8 cellular contexts compared by ENCODE assay signal in genomic region chr4:108166441-108167315, GRCh38. TPM values are rescaled to one million over a fixed set of nuclear protein-coding genes. Genes with fewer than 3 reads are reported as not detected.
DNase-seq lines count a peak whose midpoint lies in the region; ATAC-seq and TF ChIP-seq lines count a peak whose summit lies in the region.

No MANE protein-coding gene starts in this region.

- peaks cover 25 to 26% of the 10 kb centered on the region in 2 donors for H3K4me1 Mint-ChIP-seq in effector memory CD8-positive, alpha-beta T cell (ENCODE audit: low read depth in 2 of 2)
- H3K4me1 Mint-ChIP-seq in nephron progenitor cell = peaks cover 73% of the 10 kb centered on the region

- 0 out of 2 replicates have a peak, but pooled peaks cover 2% of the 10 kb centered on the region for H3F3A ChIP-seq in Loucy (ENCODE audit: low read depth)

- H3K4me3 ChIP-seq in Loucy (ENCODE audit: low read length, poor library complexity, severe bottlenecking) (peak overlapping the region; percentile 96), upper lobe of left lung (peak overlapping the region; percentile 4 to 70 (median 61))

- peak overlapping the region in 2 of 4 donors; percentile 67 to 68 for H3K27ac ChIP-seq in upper lobe of left lung

- TF ChIP-seq POLR2A in upper lobe of left lung (IDR thresholded peaks at IDR 0.05) = no peak

- H3K36me3 ChIP-seq in Loucy (ENCODE audit: insufficient read depth, low read length) = peaks cover 19% of the 10 kb centered on the region
- no peaks in the 10 kb centered on the region for H3K36me3 ChIP-seq in upper lobe of left lung

- WGBS in upper lobe of left lung, 2 donors = 7% methylated on average over 44 to 48 of the region's 58 CpGs

- H3K27me3 ChIP-seq in Loucy (ENCODE audit: insufficient read depth, low read length, poor library complexity, severe bottlenecking) (no peaks in the 10 kb centered on the region), upper lobe of left lung (peaks cover 0 to 46% (median 18%) of the 10 kb centered on the region in 4 donors)

- peaks cover 7% of the 10 kb centered on the region for H3K36me3 Mint-ChIP-seq in effector memory CD8-positive, alpha-beta T cell (ENCODE audit: insufficient read depth)
- peaks cover 10% of the 10 kb centered on the region for H3K36me3 Mint-ChIP-seq in nephron progenitor cell (ENCODE audit: low read depth)

- H2AFZ ChIP-seq in Loucy (ENCODE audit: low read length) = no peak overlapping the region

- H3K4me2 ChIP-seq in Loucy (ENCODE audit: low read depth, low read length, poor library complexity, severe bottlenecking) = peak overlapping the region; percentile 93

- peaks cover 72 to 84% of the 10 kb centered on the region in 2 donors for H3K27me3 Mint-ChIP-seq in effector memory CD8-positive, alpha-beta T cell
- H3K27me3 Mint-ChIP-seq in nephron progenitor cell (ENCODE audit: low read depth, poor library complexity) = no peaks in the 10 kb centered on the region

- peak overlapping the region; percentile 41 to 72 for H3K27ac Mint-ChIP-seq in effector memory CD8-positive, alpha-beta T cell
- peak overlapping the region; percentile 99 for H3K27ac Mint-ChIP-seq in nephron progenitor cell

- H3K4me1 ChIP-seq in Loucy (ENCODE audit: insufficient read depth, low read length, poor library complexity, severe bottlenecking) (peaks cover 60% of the 10 kb centered on the region), upper lobe of left lung (peaks cover 15 to 40% (median 29%) of the 10 kb centered on the region in 4 donors)

- no peaks in the 10 kb centered on the region for H3K9me2 ChIP-seq in Loucy (replicated peaks; ENCODE audit: low read depth, low read length)

- H3K9me3 Mint-ChIP-seq in effector memory CD8-positive, alpha-beta T cell = no peaks in the 10 kb centered on the region
- H3K9me3 Mint-ChIP-seq in nephron progenitor cell = no peaks in the 10 kb centered on the region

- H4K20me1 ChIP-seq in Loucy (ENCODE audit: insufficient read depth, low read length, poor library complexity, severe bottlenecking) = peaks cover 49% of the 10 kb centered on the region

- DNase-seq in activated CD4-positive, alpha-beta T cell treated with anti-CD3 and anti-CD28 coated beads for 1 hour = peak; percentile 44
- DNase-seq in effector memory CD8-positive, alpha-beta T cell = peak in 1 of 3 experiments; percentile 4
- DNase-seq in nephron progenitor cell (peak; percentile 71), upper lobe of left lung (peak in 1 of 2 donors; percentile 83), C1 segment of cervical spinal cord (lab: John Stamatoyannopoulos, UW) (no peak)

- H3K9ac ChIP-seq in Loucy (ENCODE audit: low read depth, low read length, poor library complexity, severe bottlenecking) = peak overlapping the region; percentile 92

- H3K9me3 ChIP-seq in Loucy (ENCODE audit: insufficient read depth, low read depth, low read length) (no peaks in the 10 kb centered on the region), upper lobe of left lung (no peaks in the 10 kb centered on the region)

- peak overlapping the region; percentile 89 to 96 for H3K4me3 Mint-ChIP-seq in effector memory CD8-positive, alpha-beta T cell
- peak overlapping the region; percentile 99 for H3K4me3 Mint-ChIP-seq in nephron progenitor cell

- peak; percentile 37 for ATAC-seq in GM18909 (IDR thresholded peaks at IDR 0.05; ENCODE audit: poor library complexity, unreplicated experiment)
- peak; percentile 46 for ATAC-seq in effector memory CD8-positive, alpha-beta T cell (replicated peaks)
- peak in 1 of 2 donors; percentile 31 for ATAC-seq in upper lobe of left lung (ENCODE audit: low FRiP score in 2 of 2)
- ATAC-seq in GM21528 (IDR thresholded peaks at IDR 0.05; ENCODE audit: low FRiP score, unreplicated experiment) = no peak

- TF ChIP-seq CTCF in Loucy (conservative IDR thresholded peaks at IDR 0.05; ENCODE audit: low read length) (no peak), nephron progenitor cell (IDR thresholded peaks at IDR 0.05) (no peak), upper lobe of left lung (IDR thresholded peaks at IDR 0.05) (no peak)

- peaks cover 93% of the 10 kb centered on the region for H3K79me2 ChIP-seq in Loucy (ENCODE audit: insufficient read depth, low read length)

- no peak for TF ChIP-seq EP300 in upper lobe of left lung (IDR thresholded peaks at IDR 0.05)

RNA-seq across cellular contexts. Expression of gene LEF1, which starts 2.1 kb away (rescaled TPM):
- 1 to 10 TPM; 3.3 to 10.0 (median 5.6) TPM for total RNA-seq in upper lobe of left lung

Comparison
In these comparisons a context has a peak if more than half of its experiments do, and no peak if none do; other contexts are left out.
1. DNase-seq: peak in activated CD4-positive, alpha-beta T cell treated with anti-CD3 and anti-CD28 coated beads for 1 hour (single experiment) and nephron progenitor cell (single experiment); none in C1 segment of cervical spinal cord (0 of 14).